ENCODE assay signal across 17 cellular contexts in the genomic region with DNA sequence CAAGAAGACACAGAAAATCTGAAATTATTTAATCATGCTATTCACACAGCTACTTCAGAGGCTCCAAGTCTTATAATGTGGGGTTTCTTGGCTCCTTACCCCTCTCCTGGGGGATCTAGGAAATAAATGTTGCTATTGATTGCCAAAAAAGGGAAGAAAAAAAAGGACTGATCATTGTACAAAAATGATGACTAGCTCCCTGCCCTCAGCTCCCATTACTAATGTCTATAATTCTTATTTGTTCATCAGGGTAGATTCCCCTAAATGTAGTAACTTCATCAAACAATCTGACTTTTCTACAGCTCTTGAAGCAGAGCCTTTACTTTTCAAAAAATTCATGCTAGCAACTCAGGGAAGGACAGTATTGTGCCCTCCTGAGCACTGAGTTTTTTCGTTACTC. TPM values are rescaled to one million over a fixed set of nuclear protein-coding genes. Genes with fewer than 3 reads are reported as not detected.
DNase-seq lines count a peak whose midpoint lies in the region; ATAC-seq and TF ChIP-seq lines count a peak whose summit lies in the region.
"Had no signal": no experiment of that assay in that cellular context is flagged by ENCODE, and none has a peak within 500 bp of the region (broad histone marks: within the 10 kb centered on the region; RNA-seq: fewer than 3 reads in every experiment).

No MANE protein-coding gene starts in this region.

- H3K9ac ChIP-seq in adipocyte (ENCODE audit: low read length) = peak overlapping the region; percentile 67

- DNase-seq in Caco-2 = no peak
- peak; percentile 40 for DNase-seq in adipocyte (ENCODE audit: low read depth)
- DNase-seq in iris pigment epithelial cell (ENCODE audit: low read depth) = peak; percentile 28
- no peak for DNase-seq in sigmoid colon
- DNase-seq in SK-N-DZ (ENCODE audit: low spot score) = no peak
- no peak for DNase-seq in T-helper 2 cell treated with Interferon-gamma antibody and Interleukin-4, amounts not matched to agents 5 μg/mL and 100 μg/mL, for 36 hours (ENCODE audit: low spot score)
- DNase-seq in DMS153 treated with DMSO at 0.1 percent for 48 hours (lab: John Stamatoyannopoulos, UW; ENCODE audit: unreplicated experiment) = no peak
- DNase-seq: activated CD8-positive, alpha-beta T cell treated with anti-CD3 and anti-CD28 coated beads, Interleukin-2, amount 10 ng/mL, durations not matched to agents 7 days and 5 days; CD4-positive, alpha-beta memory T cell; effector memory CD4-positive, alpha-beta T cell; NCI-H1092; NCI-H774; posterior cingulate gyrus had no signal

- H3K27me3 ChIP-seq in Caco-2 (replicated peaks; ENCODE audit: control insufficient read depth, insufficient read depth, low read length) (no peaks in the 10 kb centered on the region), adipocyte (replicated peaks; ENCODE audit: control insufficient read depth, insufficient read depth, low read length) (no peaks in the 10 kb centered on the region), sigmoid colon (no peaks in the 10 kb centered on the region)

- H3K36me3 Mint-ChIP-seq in Caco-2 (ENCODE audit: insufficient read depth, unreplicated experiment) = peaks cover 12% of the 10 kb centered on the region
- H3K36me3 Mint-ChIP-seq in T-helper 2 cell treated with Interferon-gamma antibody and Interleukin-4, amounts not matched to agents 5 μg/mL and 100 μg/mL, for 36 hours (ENCODE audit: low read depth) = peaks cover 8% of the 10 kb centered on the region

- H3K36me3 ChIP-seq in Caco-2 (ENCODE audit: control insufficient read depth, insufficient read depth, low read length) (no peaks in the 10 kb centered on the region), adipocyte (ENCODE audit: control insufficient read depth, insufficient read depth, low read length, severe bottlenecking) (no peaks in the 10 kb centered on the region), sigmoid colon (no peaks in the 10 kb centered on the region)

- TF ChIP-seq CTCF in Caco-2 (IDR thresholded peaks at IDR 0.05; ENCODE audit: insufficient read depth in 1 of 2, low read depth in 1 of 2, low read length in 1 of 2, severe bottlenecking in 1 of 2, unreplicated experiment in 1 of 2) (no peak), sigmoid colon (IDR thresholded peaks at IDR 0.05) (no peak)

- BruUV-seq in Caco-2 (replicated peaks; lab: Mats Ljungman, UMichigan) = no TSS peak

- POLR2A ChIA-PET in Caco-2 (lab: Charles Lee) = no interaction called here

- no peaks in the 10 kb centered on the region for H3K9me3 ChIP-seq in Caco-2
- H3K9me3 ChIP-seq in adipocyte (ENCODE audit: control insufficient read depth, low read length) = no peaks in the 10 kb centered on the region
- no peaks in the 10 kb centered on the region for H3K9me3 ChIP-seq in sigmoid colon

- no peaks in the 10 kb centered on the region for H3K27me3 Mint-ChIP-seq in Caco-2 (ENCODE audit: insufficient read depth, unreplicated experiment)
- H3K27me3 Mint-ChIP-seq in T-helper 2 cell treated with Interferon-gamma antibody and Interleukin-4, amounts not matched to agents 5 μg/mL and 100 μg/mL, for 36 hours (ENCODE audit: low read depth) = peaks cover 7% of the 10 kb centered on the region

- 45 to 76% methylated on average over 1 of the region's 1 CpG for WGBS in sigmoid colon, 2 donors

- H3K27ac Mint-ChIP-seq in Caco-2 (ENCODE audit: unreplicated experiment) = no peak overlapping the region
- no peak overlapping the region for H3K27ac Mint-ChIP-seq in T-helper 2 cell treated with Interferon-gamma antibody and Interleukin-4, amounts not matched to agents 5 μg/mL and 100 μg/mL, for 36 hours
- H3K27ac Mint-ChIP-seq: activated CD8-positive, alpha-beta T cell treated with anti-CD3 and anti-CD28 coated beads, Interleukin-2, amount 10 ng/mL, durations not matched to agents 7 days and 5 days; activated naive CD8-positive, alpha-beta T cell; T-helper 1 cell treated with Interleukin-12 subunit alpha and Interleukin-12 subunit beta and Interleukin-4 antibody, amounts not matched to agents 30 μg/mL and 1 μg/mL, for 36 hours had no signal

- no peaks in the 10 kb centered on the region for H3K4me1 ChIP-seq in Caco-2
- peaks cover 38% of the 10 kb centered on the region for H3K4me1 ChIP-seq in adipocyte (ENCODE audit: control insufficient read depth, insufficient read depth, low read length)
- peaks cover 0 to 43% (median 27%) of the 10 kb centered on the region in 4 donors for H3K4me1 ChIP-seq in sigmoid colon

- ATAC-seq in esophagus mucosa = no peak
- ATAC-seq: activated CD8-positive, alpha-beta T cell treated with anti-CD3 and anti-CD28 coated beads, Interleukin-2, amount 10 ng/mL, durations not matched to agents 7 days and 5 days; GM12878 had no signal

- intact Hi-C loops in Caco-2 (cut with micrococcal nuclease; ENCODE audit: unreplicated experiment) = no loop called here
- intact Hi-C loops in sigmoid colon (cut with DNase I) = loop anchor here (5.0 to 10.0 kb wide), 4 partner anchors 162 to 347 kb away; no protein-coding TSS in a partner anchor

- no peaks in the 10 kb centered on the region for H3K4me1 Mint-ChIP-seq in Caco-2 (ENCODE audit: low read depth, unreplicated experiment)
- peaks cover 19% of the 10 kb centered on the region for H3K4me1 Mint-ChIP-seq in T-helper 2 cell treated with Interferon-gamma antibody and Interleukin-4, amounts not matched to agents 5 μg/mL and 100 μg/mL, for 36 hours (ENCODE audit: low read depth)

- TF ChIP-seq POLR2A in sigmoid colon (IDR thresholded peaks at IDR 0.05) = no peak

- no peaks in the 10 kb centered on the region for H3K9me3 Mint-ChIP-seq in Caco-2 (ENCODE audit: unreplicated experiment)
- no peaks in the 10 kb centered on the region for H3K9me3 Mint-ChIP-seq in T-helper 2 cell treated with Interferon-gamma antibody and Interleukin-4, amounts not matched to agents 5 μg/mL and 100 μg/mL, for 36 hours
- H3K9me3 Mint-ChIP-seq: T-helper 1 cell treated with Interleukin-12 subunit alpha and Interleukin-12 subunit beta and Interleukin-4 antibody, amounts not matched to agents 30 μg/mL and 1 μg/mL, for 36 hours had no signal

- peak overlapping the region; percentile 49 for H3K4me3 Mint-ChIP-seq in Caco-2 (ENCODE audit: unreplicated experiment)
- no peak overlapping the region for H3K4me3 Mint-ChIP-seq in T-helper 2 cell treated with Interferon-gamma antibody and Interleukin-4, amounts not matched to agents 5 μg/mL and 100 μg/mL, for 36 hours
- H3K4me3 Mint-ChIP-seq: activated CD8-positive, alpha-beta T cell treated with anti-CD3 and anti-CD28 coated beads, Interleukin-2, amount 10 ng/mL, durations not matched to agents 7 days and 5 days; CD4-positive, alpha-beta memory T cell; T-helper 1 cell treated with Interleukin-12 subunit alpha and Interleukin-12 subunit beta and Interleukin-4 antibody, amounts not matched to agents 30 μg/mL and 1 μg/mL, for 36 hours had no signal

- peak overlapping the region in 1 of 4 donors; percentile 95 for H3K27ac ChIP-seq in sigmoid colon

- CTCF ChIA-PET in Caco-2 (lab: Charles Lee) = no interaction called here

- H3K4me3 ChIP-seq in Caco-2 (ENCODE audit: low read depth, low read length) (no peak overlapping the region), adipocyte (ENCODE audit: low read length) (peak overlapping the region; percentile 57), sigmoid colon (peak overlapping the region in 3 of 4 donors; percentile 19 to 32 (median 28))
- H3K4me3 ChIP-seq: GM12878 had no signal

- no peak for TF ChIP-seq EP300 in sigmoid colon (IDR thresholded peaks at IDR 0.05)

RNA-seq across cellular contexts. Expression of gene SMC5, which starts 3.3 kb away (rescaled TPM):
- total RNA-seq in Caco-2 (2022) (7.7 and 7.8 TPM in 2 replicates), sigmoid colon (10 to 100 TPM; 20.1 to 31.6 (median 23.4) TPM), esophagus mucosa (13.3 TPM)
- 10 to 100 TPM; 11.4 to 14.3 (median 11.8) TPM for polyA plus RNA-seq in sigmoid colon
- polyA plus RNA-seq in SK-N-DZ (2014; cell fraction: cytosol; rRNA removed) = 29.5 and 37.5 TPM in 2 replicates
- 74.8 and 94.7 TPM in 2 replicates for polyA plus RNA-seq in SK-N-DZ (2014; cell fraction: nucleus; rRNA removed)

Comparison
In these comparisons a context has a peak if more than half of its experiments do, and no peak if none do; other contexts are left out.
1. DNase-seq: peak in adipocyte (single experiment) and iris pigment epithelial cell (single experiment); none in Caco-2 (0 of 2), sigmoid colon (single experiment), SK-N-DZ (single experiment), T-helper 2 cell treated with Interferon-gamma antibody and Interleukin-4, amounts not matched to agents 5 μg/mL and 100 μg/mL, for 36 hours (single experiment) and DMS153 treated with DMSO at 0.1 percent for 48 hours (single experiment).